Comparison of ENCODE assay signal across 19 cellular contexts in the genomic region with DNA sequence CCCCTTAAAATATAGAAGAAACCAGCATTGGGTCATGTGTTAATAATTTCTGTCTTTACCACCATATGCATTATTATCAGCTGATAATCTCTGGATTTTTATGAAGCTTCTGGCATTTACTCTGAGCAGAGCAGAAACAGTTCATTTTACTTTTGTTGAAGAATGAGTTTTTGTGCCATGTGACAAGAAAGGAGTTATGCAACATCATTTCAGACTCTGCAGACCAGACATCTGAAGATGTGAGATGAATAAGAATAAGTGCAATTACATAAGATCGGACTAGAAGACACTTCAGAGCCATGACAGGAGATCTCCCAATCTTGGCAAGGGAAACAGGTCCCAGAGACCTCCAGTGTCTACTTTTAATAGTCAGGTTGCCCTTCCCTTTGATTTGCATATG.
DNase-seq lines count a peak whose midpoint lies in the region; FAIRE-seq and TF ChIP-seq lines count a peak whose summit lies in the region.
"Had no signal": no experiment of that assay in that cellular context is flagged by ENCODE, and none has a peak within 500 bp of the region (broad histone marks: within the 10 kb centered on the region; RNA-seq: fewer than 3 reads in every experiment).

No MANE protein-coding gene starts in this region.

- H3K27me3 ChIP-seq in uterus = no peaks in the 10 kb centered on the region

- H3K36me3 ChIP-seq in uterus = no peaks in the 10 kb centered on the region

- no peak for TF ChIP-seq CTCF in choroid plexus epithelial cell (conservative IDR thresholded peaks at IDR 0.05; ENCODE audit: low read depth, low read length)
- no peak for TF ChIP-seq CTCF in uterus (IDR thresholded peaks at IDR 0.05)

- TF ChIP-seq POLR2A in uterus (IDR thresholded peaks at IDR 0.05) = no peak

- no peaks in the 10 kb centered on the region for H3K9me3 ChIP-seq in uterus
- H3K9me3 ChIP-seq: Caco-2 had no signal

- peak; percentile 33 for FAIRE-seq in HTR-8/SVneo (lab: Jason Lieb, UNC)
- FAIRE-seq: A204.1, D721Med, GM12878 had no signal

- intact Hi-C loops in uterus (cut with DNase I; ENCODE audit: low total_unique reads) = no loop called here

- no peaks in the 10 kb centered on the region for H3K4me1 ChIP-seq in uterus
- H3K4me1 ChIP-seq: Caco-2 had no signal

- H3K4me3 ChIP-seq in choroid plexus epithelial cell (ENCODE audit: low read depth, low read length) = no peak overlapping the region
- H3K4me3 ChIP-seq in uterus = no peak overlapping the region
- H3K4me3 ChIP-seq: GM12878 had no signal

- DNase-seq in HTR-8/SVneo (ENCODE audit: insufficient read length, low spot score) (no peak), choroid plexus epithelial cell (ENCODE audit: low read depth) (peak; percentile 59), iris pigment epithelial cell (ENCODE audit: low read depth) (peak; percentile 61), T-helper 2 cell (no peak), SIG-M5 treated with dmso at 0.1 percent for 504 hours (lab: John Stamatoyannopoulos, UW; ENCODE audit: unreplicated experiment) (no peak), uterus (no peak)
- DNase-seq in activated CD8-positive, alpha-beta memory T cell treated with anti-CD3 and anti-CD28 coated beads for 24 hours = no peak
- DNase-seq: ACHN; AML-193; Caco-2; CD4-positive, alpha-beta T cell; DMS79; GF-D8; GOT3; H7 had no signal

- no peak overlapping the region for H3K27ac ChIP-seq in uterus
- H3K27ac ChIP-seq: C4-2B had no signal

Comparison
In these comparisons a context has a peak if more than half of its experiments do, and no peak if none do; other contexts are left out.
1. DNase-seq: peak in choroid plexus epithelial cell (single experiment) and iris pigment epithelial cell (single experiment); none in HTR-8/SVneo (single experiment), T-helper 2 cell (0 of 5), SIG-M5 treated with dmso at 0.1 percent for 504 hours (single experiment), activated CD8-positive, alpha-beta memory T cell treated with anti-CD3 and anti-CD28 coated beads for 24 hours (single experiment) and uterus (0 of 2).